ENCODE assay signal across 9 cellular contexts in genomic region chr19:13979224-13979623, GRCh38. TPM values are rescaled to one million over a fixed set of nuclear protein-coding genes. Genes with fewer than 3 reads are reported as not detected.
A peak's percentile ranks its signal among the peaks of the same experiment; 100 is the strongest.
DNase-seq lines count a peak whose midpoint lies in the region; ATAC-seq and TF ChIP-seq lines count a peak whose summit lies in the region.
"Had no signal": no experiment of that assay in that cellular context is flagged by ENCODE, and none has a peak within 500 bp of the region (broad histone marks: within the 10 kb centered on the region; RNA-seq: fewer than 3 reads in every experiment).

No MANE protein-coding gene starts in this region.

- no peak for TF ChIP-seq POLR2A in stomach (IDR thresholded peaks at IDR 0.05)

- H3K4me3 ChIP-seq in HUES64 (ENCODE audit: low read length) (peak overlapping the region; percentile 56), choroid plexus epithelial cell (ENCODE audit: low read depth, low read length) (peak overlapping the region; percentile 38), left lung (peak overlapping the region; percentile 33 to 48), stomach (peak overlapping the region; percentile 53 to 57 (median 54))

- peak overlapping the region; percentile 80 for H3K27ac ChIP-seq in HUES64 (ENCODE audit: low read depth, low read length)
- peak overlapping the region; percentile 68 to 71 for H3K27ac ChIP-seq in left lung
- peak overlapping the region; percentile 28 to 82 (median 71) for H3K27ac ChIP-seq in stomach

- no peak for TF ChIP-seq EP300 in stomach (IDR thresholded peaks at IDR 0.05)

- ATAC-seq in left lung (peak; percentile 14), HG02610 (IDR thresholded peaks at IDR 0.05; ENCODE audit: unreplicated experiment) (no peak)

- TF ChIP-seq CTCF in choroid plexus epithelial cell (conservative IDR thresholded peaks at IDR 0.05; ENCODE audit: low read depth, low read length): no peak
- TF ChIP-seq CTCF in left lung (IDR thresholded peaks at IDR 0.05): no peak
- TF ChIP-seq CTCF in stomach (IDR thresholded peaks at IDR 0.05): no peak
- no peak for TF ChIP-seq CTCF in GM10266 (IDR thresholded peaks at IDR 0.05; ENCODE audit: control insufficient read depth, insufficient read depth, low read depth, missing control alignments)

- H3K9me3 ChIP-seq in HUES64 (ENCODE audit: insufficient read depth, low read depth, low read length): no peaks in the 10 kb centered on the region
- H3K9me3 ChIP-seq in left lung: no peaks in the 10 kb centered on the region
- H3K9me3 ChIP-seq in stomach: no peaks in the 10 kb centered on the region

- H3K27me3 ChIP-seq in HUES64 (ENCODE audit: insufficient read depth, low read length): no peaks in the 10 kb centered on the region
- peaks cover 0 to 6% of the 10 kb centered on the region in 2 donors for H3K27me3 ChIP-seq in left lung
- H3K27me3 ChIP-seq in stomach: no peaks in the 10 kb centered on the region

- intact Hi-C loops in left lung (cut with DNase I): no loop called here
- intact Hi-C loops in stomach (cut with DNase I; ENCODE audit: low total_unique reads): no loop called here

- 32% methylated on average over 13 of the region's 13 CpGs for WGBS in HUES64
- WGBS in stomach, 5 donors: 6 to 18% (median 16%) methylated on average over 5 to 13 of the region's 13 CpGs

- 0 out of 2 replicates have a peak, but pooled peaks cover 12% of the 10 kb centered on the region for H3K36me3 ChIP-seq in HUES64 (ENCODE audit: insufficient read depth, low read length)
- peaks cover 0 to 40% of the 10 kb centered on the region in 2 donors for H3K36me3 ChIP-seq in left lung
- peaks cover 4 to 68% (median 59%) of the 10 kb centered on the region in 4 donors for H3K36me3 ChIP-seq in stomach

- no peak for DNase-seq in choroid plexus epithelial cell (ENCODE audit: low read depth)
- DNase-seq in left lung: peak in 1 of 2 donors; percentile 78
- DNase-seq in stomach: no peak
- no peak for DNase-seq in GM10266 (ENCODE audit: extremely low spot score)
- DNase-seq in ureter (ENCODE audit: low spot score): no peak
- DNase-seq in occipital lobe (lab: John Stamatoyannopoulos, UW): no peak

- peaks cover 16% of the 10 kb centered on the region; the same call in 1 of the 2 replicates for H3K4me1 ChIP-seq in HUES64 (ENCODE audit: insufficient read depth, low read length)
- peaks cover 0 to 19% of the 10 kb centered on the region in 2 donors for H3K4me1 ChIP-seq in left lung
- H3K4me1 ChIP-seq in stomach: peaks cover 17 to 26% (median 20%) of the 10 kb centered on the region in 4 donors

- peak overlapping the region; percentile 70 for H3K9ac ChIP-seq in HUES64 (ENCODE audit: low read depth, low read length)

RNA-seq across cellular contexts. Expression of gene RFX1, which starts 26.9 kb away (rescaled TPM):
- polyA plus RNA-seq in HUES64 (2013, experiment 1 of 2): 9.2 TPM
- polyA plus RNA-seq in HUES64 (2013, experiment 2 of 2): 10.0 TPM
- total RNA-seq in left lung: 10 to 100 TPM; 16.3 to 17.4 TPM
- total RNA-seq in stomach: 10 to 100 TPM in 1 of 5 donors, 1 to 10 TPM in 3, under 1 TPM in 1; 0.58 to 27.2 (median 2.6) TPM
- polyA plus RNA-seq in stomach: 1 to 10 TPM; 3.1 to 6.0 (median 3.6) TPM
- 16.4 TPM for total RNA-seq in ureter
- 1.7 TPM for total RNA-seq in occipital lobe

RNA-seq across cellular contexts. Expression of gene DCAF15, which starts 26.9 kb away (rescaled TPM):
- 46.5 TPM for polyA plus RNA-seq in HUES64 (2013, experiment 1 of 2)
- 48.3 TPM for polyA plus RNA-seq in HUES64 (2013, experiment 2 of 2)
- 10 to 100 TPM; 20.2 to 32.5 TPM for total RNA-seq in left lung
- total RNA-seq in stomach: 10 to 100 TPM in 2 of 5 donors, 1 to 10 TPM in 3; 7.1 to 37.3 (median 9.8) TPM
- polyA plus RNA-seq in stomach: 10 to 100 TPM; 21.2 to 32.9 (median 31.3) TPM
- 30.0 TPM for total RNA-seq in ureter
- 10.1 TPM for total RNA-seq in occipital lobe

RNA-seq across cellular contexts. Expression of gene PODNL1, which starts 41.0 kb away (rescaled TPM):
- 0.80 TPM for polyA plus RNA-seq in HUES64 (2013, experiment 1 of 2)
- 1.6 TPM for polyA plus RNA-seq in HUES64 (2013, experiment 2 of 2)
- total RNA-seq in left lung (10 to 100 TPM in 1 of 2 donors, 1 to 10 TPM in 1; 1.3 to 17.9 TPM), stomach (not detected), ureter (7.9 TPM), occipital lobe (not detected)
- 1 to 10 TPM in 2 of 3 donors, under 1 TPM in 1; 0.92 to 3.4 (median 1.3) TPM for polyA plus RNA-seq in stomach

RNA-seq across cellular contexts. Expression of gene RLN3, which starts 48.7 kb away (rescaled TPM):
- not detected for polyA plus RNA-seq in HUES64 (2013, experiment 1 of 2)
- polyA plus RNA-seq in HUES64 (2013, experiment 2 of 2): not detected
- total RNA-seq in left lung (not detected), stomach (not detected), ureter (not detected), occipital lobe (not detected)
- not detected for polyA plus RNA-seq in stomach
- total RNA-seq: mesenteric fat pad had no signal

RNA-seq across cellular contexts. Expression of gene IL27RA, which starts 52.3 kb away (rescaled TPM):
- polyA plus RNA-seq in HUES64 (2013, experiment 1 of 2): 5.1 TPM
- polyA plus RNA-seq in HUES64 (2013, experiment 2 of 2): 7.7 TPM
- total RNA-seq in left lung: 10 to 100 TPM; 14.0 to 17.4 TPM
- 10 to 100 TPM in 1 of 5 donors, 1 to 10 TPM in 2, not detected in 2; 2.3 to 11.1 (median 4.0) TPM for total RNA-seq in stomach
- polyA plus RNA-seq in stomach: 1 to 10 TPM; 1.1 to 2.6 (median 1.5) TPM
- total RNA-seq in ureter: 5.1 TPM
- 7.0 TPM for total RNA-seq in occipital lobe
